In the genomic region with DNA sequence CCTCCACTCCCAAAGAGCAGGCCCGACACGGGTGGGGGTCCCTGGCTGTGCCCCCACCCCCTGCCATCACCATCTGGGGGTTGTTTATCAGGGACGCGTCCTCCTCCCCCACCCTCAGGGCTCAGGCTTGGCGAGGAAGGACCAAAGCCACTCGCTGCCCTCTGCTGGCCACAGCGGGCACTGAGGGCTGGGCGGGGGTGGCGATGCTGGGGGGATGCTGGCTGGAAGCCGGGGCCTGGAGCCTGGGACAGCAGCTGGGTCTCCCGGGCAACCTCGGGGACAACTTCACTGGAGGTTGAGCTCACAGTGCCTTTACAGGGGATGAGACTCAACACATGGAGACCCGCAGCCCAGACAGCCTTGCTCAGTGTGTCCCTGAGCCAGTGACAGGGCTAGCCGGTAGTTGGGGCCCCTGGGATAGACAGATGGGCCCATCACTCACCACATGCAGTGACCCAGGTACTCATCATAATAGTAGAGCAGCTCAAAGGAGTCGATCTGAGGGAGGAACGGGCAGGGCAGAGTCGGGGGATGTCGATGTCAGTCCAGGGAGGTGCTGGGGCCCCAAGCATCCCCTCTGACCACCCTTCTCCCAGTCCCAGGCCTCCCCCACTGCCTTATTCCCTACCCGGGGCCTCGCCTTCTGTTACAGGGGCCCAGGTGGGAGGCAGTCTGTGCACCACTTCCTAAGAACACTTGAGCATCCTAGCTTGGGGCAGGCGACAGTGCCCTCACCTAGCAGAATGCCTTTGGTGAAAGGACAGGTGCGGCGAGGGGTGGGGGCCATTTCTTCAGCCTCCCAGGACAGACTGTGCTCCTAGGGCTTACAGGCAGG, we compare ENCODE assay signal across 8 cellular contexts. TPM values are rescaled to one million over a fixed set of nuclear protein-coding genes. Genes with fewer than 3 reads are reported as not detected.
DNase-seq lines count a peak whose midpoint lies in the region; ATAC-seq and TF ChIP-seq lines count a peak whose summit lies in the region.

No MANE protein-coding gene starts in this region.

- DNase-seq in NCI-H2081 (lab: John Stamatoyannopoulos, UW), result peak; percentile 8 to 30
- no peak for DNase-seq in NCI-H2081 treated with DMSO at 0.1 percent for 48 hours (lab: John Stamatoyannopoulos, UW)
- peak; percentile 81 for DNase-seq in activated effector memory CD4-positive, alpha-beta T cell treated with anti-CD3 and anti-CD28 coated beads, Interleukin-2, amount 50 U/mL, for 16 hours
- peak; percentile 33 to 82 for DNase-seq in foreskin fibroblast
- DNase-seq in nucleus accumbens (lab: John Stamatoyannopoulos, UW), result peak in 54 of 56 donors; percentile 21 to 93 (median 76)
- peak; percentile 80 for DNase-seq in upper lobe of right lung

- H2AFZ ChIP-seq in OCI-LY1 (ENCODE audit: low read length), result no peak overlapping the region

- H3K4me3 ChIP-seq in OCI-LY1 (ENCODE audit: low read depth, low read length, poor library complexity, severe bottlenecking), result no peak overlapping the region
- no peak overlapping the region for H3K4me3 ChIP-seq in foreskin fibroblast (ENCODE audit: low read depth in 1 of 2, low read length in 2 of 2)
- no peak overlapping the region for H3K4me3 ChIP-seq in upper lobe of right lung

- H3K36me3 ChIP-seq in OCI-LY1 (ENCODE audit: insufficient read depth, low read length) (peaks cover 19% of the 10 kb centered on the region; the same call in 1 of the 2 replicates), upper lobe of right lung (no peaks in the 10 kb centered on the region)

- no peaks in the 10 kb centered on the region for H3K79me2 ChIP-seq in OCI-LY1 (ENCODE audit: insufficient read depth, low read length)

- peak overlapping the region; percentile 42; the same call in 1 of the 2 replicates for H3K9ac ChIP-seq in OCI-LY1 (ENCODE audit: low read length)

- no peaks in the 10 kb centered on the region for H3K9me2 ChIP-seq in OCI-LY1 (ENCODE audit: low read depth, low read length)

- H3K4me1 ChIP-seq in OCI-LY1 (ENCODE audit: insufficient read depth, low read length, severe bottlenecking) (peaks cover 34% of the 10 kb centered on the region), upper lobe of right lung (peaks cover 10% of the 10 kb centered on the region)

- H4K20me1 ChIP-seq in OCI-LY1 (ENCODE audit: insufficient read depth, low read length), result no peaks in the 10 kb centered on the region

- peak overlapping the region; percentile 23; the same call in 1 of the 2 replicates for H3K4me2 ChIP-seq in OCI-LY1 (ENCODE audit: low read length)

- H3K27ac ChIP-seq in OCI-LY1 (ENCODE audit: low read depth, low read length, poor library complexity, severe bottlenecking) (peak overlapping the region; percentile 71), upper lobe of right lung (no peak overlapping the region)

- intact Hi-C loops in upper lobe of right lung (cut with DNase I), result no loop called here

- H3F3A ChIP-seq in OCI-LY1 (ENCODE audit: insufficient read depth, low read length), result no peaks in the 10 kb centered on the region

- peak; percentile 75 for TF ChIP-seq CTCF in OCI-LY1 (IDR thresholded peaks at IDR 0.05; ENCODE audit: low read length)
- peak; percentile 92 for TF ChIP-seq CTCF in foreskin fibroblast (IDR thresholded peaks at IDR 0.05; ENCODE audit: low read depth, low read length)
- TF ChIP-seq CTCF in upper lobe of right lung (IDR thresholded peaks at IDR 0.05), result peak; percentile 82

- H3K9me3 ChIP-seq in OCI-LY1 (ENCODE audit: low read length), result no peaks in the 10 kb centered on the region
- H3K9me3 ChIP-seq in upper lobe of right lung, result no peaks in the 10 kb centered on the region

- H3K27me3 ChIP-seq in OCI-LY1 (ENCODE audit: insufficient read depth, low read length) (no peaks in the 10 kb centered on the region), upper lobe of right lung (no peaks in the 10 kb centered on the region)

- peak; percentile 66 for ATAC-seq in upper lobe of right lung
- ATAC-seq in HG03520 (IDR thresholded peaks at IDR 0.05; ENCODE audit: unreplicated experiment), result no peak

RNA-seq across cellular contexts. Expression of gene CALML4, which starts 5.9 kb away (rescaled TPM):
- total RNA-seq in upper lobe of right lung, result 4.5 TPM

RNA-seq across cellular contexts. Expression of gene CLN6, which starts 18.5 kb away (rescaled TPM):
- total RNA-seq in upper lobe of right lung, result 31.5 TPM
